In genomic region chr14:102373110-102373509, GRCh38 we compare ENCODE assay signal across 24 cellular contexts.
"Had no signal": no experiment of that assay in that cellular context is flagged by ENCODE, and none has a peak within 500 bp of the region (broad histone marks: within the 10 kb centered on the region; RNA-seq: fewer than 3 reads in every experiment).

No MANE protein-coding gene starts in this region.

- H3K4me1 Mint-ChIP-seq: neural crest cell had no signal

- H3K36me3 Mint-ChIP-seq: naive B cell had no signal

- H3K9me3 Mint-ChIP-seq: activated CD4-positive, alpha-beta T cell treated with anti-CD3 and anti-CD28 coated beads, Interleukin-2, amount 10 ng/mL, durations not matched to agents 24 days and 14 days; naive B cell; neural crest cell had no signal

- H3K4me3 ChIP-seq: right atrium auricular region, smooth muscle cell, tibial nerve had no signal

- H3K4me3 Mint-ChIP-seq: activated CD4-positive, alpha-beta T cell treated with anti-CD3 and anti-CD28 coated beads, Interleukin-2, amount 10 ng/mL, durations not matched to agents 24 days and 14 days; activated CD8-positive, alpha-beta memory T cell treated with anti-CD3 and anti-CD28 coated beads, Interleukin-2, amount 10 ng/mL, durations not matched to agents 7 days and 5 days; activated CD8-positive, alpha-beta T cell treated with anti-CD3 and anti-CD28 coated beads, Interleukin-2, amount 10 ng/mL, durations not matched to agents 7 days and 5 days; naive B cell; neural crest cell had no signal

- H3K4me2 ChIP-seq: smooth muscle cell had no signal

- H3K9me3 ChIP-seq: right atrium auricular region, tibial nerve had no signal

- FAIRE-seq: astrocyte, keratinocyte had no signal

- H3K27me3 ChIP-seq: brain microvascular endothelial cell, right atrium auricular region, tibial nerve had no signal

- H3K27ac ChIP-seq: brain microvascular endothelial cell, right atrium auricular region, tibial nerve, VCaP had no signal

- ATAC-seq: activated CD8-positive, alpha-beta memory T cell treated with anti-CD3 and anti-CD28 coated beads, Interleukin-2, amount 10 ng/mL, durations not matched to agents 7 days and 5 days; activated CD8-positive, alpha-beta T cell treated with anti-CD3 and anti-CD28 coated beads, Interleukin-2, amount 10 ng/mL, durations not matched to agents 7 days and 5 days; esophagus mucosa; left cardiac atrium; left ventricle myocardium superior had no signal

- H3K27ac Mint-ChIP-seq: activated CD4-positive, alpha-beta T cell treated with anti-CD3 and anti-CD28 coated beads, Interleukin-2, amount 10 ng/mL, durations not matched to agents 24 days and 14 days; activated CD8-positive, alpha-beta memory T cell treated with anti-CD3 and anti-CD28 coated beads, Interleukin-2, amount 10 ng/mL, durations not matched to agents 7 days and 5 days; activated CD8-positive, alpha-beta T cell treated with anti-CD3 and anti-CD28 coated beads, Interleukin-2, amount 10 ng/mL, durations not matched to agents 7 days and 5 days; naive B cell had no signal

- H3K27me3 Mint-ChIP-seq: activated CD4-positive, alpha-beta T cell treated with anti-CD3 and anti-CD28 coated beads, Interleukin-2, amount 10 ng/mL, durations not matched to agents 24 days and 14 days; activated CD8-positive, alpha-beta memory T cell treated with anti-CD3 and anti-CD28 coated beads, Interleukin-2, amount 10 ng/mL, durations not matched to agents 7 days and 5 days; naive B cell had no signal

- DNase-seq: activated CD4-positive, alpha-beta T cell treated with anti-CD3 and anti-CD28 coated beads, Interleukin-2, amount 10 ng/mL, durations not matched to agents 24 days and 14 days; activated CD8-positive, alpha-beta memory T cell treated with anti-CD3 and anti-CD28 coated beads, Interleukin-2, amount 10 ng/mL, durations not matched to agents 7 days and 5 days; activated CD8-positive, alpha-beta T cell treated with anti-CD3 and anti-CD28 coated beads, Interleukin-2, amount 10 ng/mL, durations not matched to agents 7 days and 5 days; activated gamma-delta T cell treated with Interleukin-2 at 50 U/mL for 16 hours; activated naive CD4-positive, alpha-beta T cell treated with anti-CD3 and anti-CD28 coated beads, Interleukin-2, amount 50 U/mL, for 16 hours; amniotic stem cell; brain microvascular endothelial cell; cortex of kidney; foreskin fibroblast; head of caudate nucleus; hippocampal formation; left cardiac atrium; left ventricle myocardium superior; naive B cell; stimulated activated CD4-positive, alpha-beta T cell treated with anti-CD3 and anti-CD28 coated beads, Interleukin-2, amount 100 ng/mL, for 24 hours; stimulated activated naive CD4-positive, alpha-beta T cell treated with Interleukin-2 at 50 U/mL for 16 hours had no signal
